Comparison of ENCODE assay signal across 36 cellular contexts in the genomic region with DNA sequence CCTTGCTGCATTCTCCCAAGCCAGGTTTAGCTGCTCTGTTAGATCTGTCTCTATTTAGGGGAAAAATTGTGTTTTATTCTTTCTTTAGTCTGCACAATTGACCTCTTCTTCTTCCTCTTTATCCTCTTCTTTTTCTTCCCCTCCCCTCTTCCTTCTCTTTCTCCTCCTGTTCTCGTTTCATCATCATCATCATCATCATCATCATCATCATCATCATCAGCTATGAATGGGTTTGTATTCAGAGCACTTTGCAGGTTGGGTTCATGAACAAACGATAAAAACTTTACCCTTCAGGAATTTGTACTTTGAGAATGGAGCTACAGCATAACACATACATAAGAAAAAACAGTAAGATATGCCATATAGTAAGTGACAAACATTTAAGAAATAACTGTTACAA. TPM values are rescaled to one million over a fixed set of nuclear protein-coding genes. Genes with fewer than 3 reads are reported as not detected.
"Had no signal": no experiment of that assay in that cellular context is flagged by ENCODE, and none has a peak within 500 bp of the region (broad histone marks: within the 10 kb centered on the region; RNA-seq: fewer than 3 reads in every experiment).

No MANE protein-coding gene starts in this region.

- H3K4me3 ChIP-seq: MG63 had no signal

- DNase-seq: Karpas-422, Kasumi-1, MG63, MM.1S, MV-4-11, NCI-H1048, NCI-H1092, NCI-H1092 treated with DMSO at 0.1 percent for 48 hours, NCI-H1105, NCI-H1105 treated with DMSO at 0.1 percent for 48 hours, NCI-H1417, NCI-H1417 treated with DMSO at 0.1 percent for 48 hours, NCI-H1436, NCI-H1436 treated with DMSO at 0.1 percent for 48 hours, NCI-H146, NCI-H1694, NCI-H1694 treated with DMSO at 0.1 percent for 48 hours, NCI-H187, NCI-H187 treated with DMSO at 0.1 percent for 48 hours, NCI-H1930, NCI-H2029, NCI-H2029 treated with DMSO at 0.1 percent for 48 hours, NCI-H2081, NCI-H2081 treated with DMSO at 0.1 percent for 48 hours, NCI-H2107, NCI-H2171, NCI-H2171 treated with DMSO at 0.1 percent for 48 hours, NCI-H2227 treated with DMSO at 0.1 percent for 48 hours, NCI-H226, NCI-H345, NCI-H446, NCI-H446 treated with DMSO at 0.1 percent for 48 hours, NCI-H510A, NCI-H510A treated with DMSO at 0.1 percent for 48 hours had no signal

- H3K27me3 ChIP-seq: MG63 had no signal

- H3K9me3 ChIP-seq: MG63 had no signal

- H3K36me3 ChIP-seq: MG63 had no signal

RNA-seq across cellular contexts. Expression of gene GPM6A, which starts 9.1 kb away (rescaled TPM):
- total RNA-seq: LHCN-M2, MCF 10A had no signal
